ENCODE assay signal across 8 cellular contexts in the genomic region with DNA sequence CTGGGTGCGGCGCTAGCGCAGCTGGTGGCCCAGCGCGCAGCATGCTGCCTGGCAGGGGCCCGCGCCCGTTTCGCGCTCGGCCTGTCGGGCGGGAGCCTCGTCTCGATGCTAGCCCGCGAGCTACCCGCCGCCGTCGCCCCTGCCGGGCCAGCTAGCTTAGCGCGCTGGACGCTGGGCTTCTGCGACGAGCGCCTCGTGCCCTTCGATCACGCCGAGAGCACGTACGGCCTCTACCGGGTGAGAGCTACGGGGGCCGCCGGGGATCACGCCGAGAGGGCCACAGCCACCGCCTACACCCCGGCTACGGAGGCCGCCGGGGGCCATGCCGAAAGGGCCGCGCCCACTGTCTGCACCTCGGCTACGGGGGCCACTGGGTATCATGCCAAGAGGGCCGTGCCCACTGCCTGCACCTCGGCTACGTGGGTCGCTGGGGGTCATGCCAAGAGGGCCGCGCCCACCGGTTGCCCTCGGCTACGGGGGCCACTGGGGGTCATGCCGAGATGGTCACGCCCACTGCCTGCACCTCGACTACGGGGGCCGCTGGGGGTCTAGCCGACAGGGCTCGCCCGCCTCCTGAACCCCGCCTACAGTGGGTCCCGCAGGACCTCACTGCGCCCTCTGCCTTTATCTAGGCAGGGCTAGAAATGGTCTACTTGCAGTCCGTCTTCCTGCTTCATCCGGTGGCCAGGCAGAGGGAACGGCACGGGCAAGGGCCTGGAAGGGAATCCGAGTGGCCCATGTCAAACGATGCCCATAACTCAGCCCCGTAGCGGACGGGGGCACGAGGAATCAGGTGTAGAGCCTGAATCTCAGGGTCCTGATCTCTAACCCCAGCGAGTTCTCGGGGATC.
DNase-seq lines count a peak whose midpoint lies in the region; ATAC-seq and TF ChIP-seq lines count a peak whose summit lies in the region.

No MANE protein-coding gene starts in this region.

- H3K9me3 ChIP-seq in neutrophil: no peaks in the 10 kb centered on the region

- H3K4me3 ChIP-seq in neutrophil (ENCODE audit: low read depth in 1 of 2, low read length in 1 of 2): peak overlapping the region; percentile 89 to 100

- DNase-seq in DMS53 treated with DMSO at 0.1 percent for 48 hours (lab: John Stamatoyannopoulos, UW; ENCODE audit: unreplicated experiment) (peak; percentile 60), HuH-7 (ENCODE audit: low spot score) (peak; percentile 54), SHP77 (lab: John Stamatoyannopoulos, UW) (peak; percentile 85 to 86), activated gamma-delta T cell (lab: John Stamatoyannopoulos, UW) (peak; percentile 91), foreskin melanocyte (peak; percentile 86), substantia nigra (lab: John Stamatoyannopoulos, UW) (peak; percentile 59 to 99 (median 86))

- peak overlapping the region; percentile 97 for H3K27ac ChIP-seq in neutrophil
- peak overlapping the region; percentile 98 for H3K27ac ChIP-seq in substantia nigra (ENCODE audit: low read depth, low read length, poor library complexity, severe bottlenecking)

- H3K27me3 ChIP-seq in neutrophil: no peaks in the 10 kb centered on the region

- no peak for TF ChIP-seq CTCF in neutrophil (IDR thresholded peaks at IDR 0.05)

- peak; percentile 64 for ATAC-seq in GM21526 (IDR thresholded peaks at IDR 0.05; ENCODE audit: low FRiP score, unreplicated experiment)

- H3K36me3 ChIP-seq in neutrophil: peaks cover 10% of the 10 kb centered on the region

- peaks cover 34 to 37% of the 10 kb centered on the region in 2 experiments for H3K4me1 ChIP-seq in neutrophil (ENCODE audit: control insufficient read depth in 1 of 2, insufficient read depth in 1 of 2, low read depth in 1 of 2, low read length in 1 of 2)

Comparison
In these comparisons a context has a peak if more than half of its experiments do, and no peak if none do; other contexts are left out.
1. Peak in every context shown above with its lines: DNase-seq, ATAC-seq, H3K4me3 ChIP-seq and H3K27ac ChIP-seq.